ENCODE assay signal across 8 cellular contexts in genomic region chr1:27634982-27635362, GRCh38. TPM values are rescaled to one million over a fixed set of nuclear protein-coding genes. Genes with fewer than 3 reads are reported as not detected.
DNase-seq lines count a peak whose midpoint lies in the region; ATAC-seq and TF ChIP-seq lines count a peak whose summit lies in the region.

Gene FGR (minus strand): TSS chr1:27635185. CDS start chr1:27623916, 11,269 bp downstream.

- peaks cover 20% of the 10 kb centered on the region for H3K27me3 Mint-ChIP-seq in neural progenitor cell (ENCODE audit: insufficient read depth, low read depth)

- peak within 1 kb of the TSS; percentile 88 to 99 (median 96) for H3K4me2 ChIP-seq in BLaER1 treated with 17β-estradiol and CSF1 and Interleukin-3, amounts not matched to agents 10 nM and 100 nM
- H3K4me2 ChIP-seq in neural progenitor cell, result peak within 1 kb of the TSS; percentile 80

- peaks cover 0 to 18% (median 11%) of the 10 kb centered on the region in 11 experiments; a peak in 15 of 22 replicates for H3K27me3 ChIP-seq in BLaER1 treated with 17β-estradiol and CSF1 and Interleukin-3, amounts not matched to agents 10 nM and 100 nM
- H3K27me3 ChIP-seq in neural progenitor cell, result peaks cover 55% of the 10 kb centered on the region

- no peak for ATAC-seq in GM18519 (IDR thresholded peaks at IDR 0.05; ENCODE audit: low FRiP score, unreplicated experiment)

- H3K4me1 Mint-ChIP-seq in neural progenitor cell, result peaks cover 51% of the 10 kb centered on the region

- H3K9ac ChIP-seq in BLaER1 treated with 17β-estradiol and CSF1 and Interleukin-3, amounts not matched to agents 10 nM and 100 nM, result peak within 1 kb of the TSS; percentile 61 to 88 (median 75)
- H3K9ac ChIP-seq in SK-N-MC (ENCODE audit: insufficient read length) (peak within 1 kb of the TSS; percentile 61), neural progenitor cell (no peak within 1 kb of the TSS)

- H2AFZ ChIP-seq in neural progenitor cell (replicated peaks), result peak within 1 kb of the TSS; percentile 36

- no peaks in the 10 kb centered on the region for H3F3A ChIP-seq in neural progenitor cell (ENCODE audit: low read depth)

- peaks cover 84 to 95% (median 90%) of the 10 kb centered on the region in 10 experiments for H3K4me1 ChIP-seq in BLaER1 treated with 17β-estradiol and CSF1 and Interleukin-3, amounts not matched to agents 10 nM and 100 nM
- H3K4me1 ChIP-seq in neural progenitor cell, result peaks cover 4% of the 10 kb centered on the region

- H3K79me2 ChIP-seq in neural progenitor cell (ENCODE audit: low read depth), result no peaks in the 10 kb centered on the region

- H3K36me3 Mint-ChIP-seq in neural progenitor cell, result no peaks in the 10 kb centered on the region

- peak within 1 kb of the TSS; percentile 65 for H3K4me3 Mint-ChIP-seq in neural progenitor cell

- no peaks in the 10 kb centered on the region for H3K9me3 Mint-ChIP-seq in neural progenitor cell

- no peak for TF ChIP-seq CTCF in fibroblast of mammary gland (conservative IDR thresholded peaks at IDR 0.05; ENCODE audit: control insufficient read depth, insufficient read depth, low read depth, low read length)
- no peak for TF ChIP-seq CTCF in neural progenitor cell (IDR thresholded peaks at IDR 0.05)

- H3K4me3 ChIP-seq in BLaER1 treated with 17β-estradiol and CSF1 and Interleukin-3, amounts not matched to agents 10 nM and 100 nM, result peak within 1 kb of the TSS; percentile 49 to 79 (median 61)
- H3K4me3 ChIP-seq in SK-N-MC (peak within 1 kb of the TSS; percentile 73), fibroblast of mammary gland (ENCODE audit: control insufficient read depth, low read depth, low read length) (peak within 1 kb of the TSS; percentile 30), neural progenitor cell (peak within 1 kb of the TSS; percentile 44)

- H3K27ac Mint-ChIP-seq in neural progenitor cell, result peak within 1 kb of the TSS; percentile 76

- peaks cover 0 to 5% (median 0%) of the 10 kb centered on the region in 11 experiments; a peak in 1 of 22 replicates for H3K9me3 ChIP-seq in BLaER1 treated with 17β-estradiol and CSF1 and Interleukin-3, amounts not matched to agents 10 nM and 100 nM (replicated peaks in 1 of 11)
- H3K9me3 ChIP-seq in SK-N-MC (ENCODE audit: low read depth, low read length) (no peaks in the 10 kb centered on the region), neural progenitor cell (ENCODE audit: low read depth) (no peaks in the 10 kb centered on the region)

- DNase-seq in SK-N-MC (ENCODE audit: low read depth, low spot score) (no peak), fibroblast of mammary gland (ENCODE audit: low read depth) (no peak), neural progenitor cell (ENCODE audit: low spot score) (no peak), RKO (ENCODE audit: low spot score) (no peak), HT-29 (ENCODE audit: low spot score) (no peak), mucosa of gallbladder (ENCODE audit: low spot score) (no peak)

- peaks cover 0 to 16% (median 0%) of the 10 kb centered on the region in 11 experiments; a peak in 6 of 22 replicates for H4K20me1 ChIP-seq in BLaER1 treated with 17β-estradiol and CSF1 and Interleukin-3, amounts not matched to agents 10 nM and 100 nM
- H4K20me1 ChIP-seq in neural progenitor cell (ENCODE audit: low read depth), result no peaks in the 10 kb centered on the region

- peak within 1 kb of the TSS; percentile 52 to 87 (median 77); a peak in 21 of 22 replicates for H3K27ac ChIP-seq in BLaER1 treated with 17β-estradiol and CSF1 and Interleukin-3, amounts not matched to agents 10 nM and 100 nM
- no peak within 1 kb of the TSS for H3K27ac ChIP-seq in SK-N-MC
- no peak within 1 kb of the TSS for H3K27ac ChIP-seq in neural progenitor cell

- H3K36me3 ChIP-seq in BLaER1 treated with 17β-estradiol and CSF1 and Interleukin-3, amounts not matched to agents 10 nM and 100 nM, result no peaks in the 10 kb centered on the region
- H3K36me3 ChIP-seq in SK-N-MC (ENCODE audit: insufficient read depth, low read length) (no peaks in the 10 kb centered on the region), neural progenitor cell (no peaks in the 10 kb centered on the region)

RNA-seq across cellular contexts. Expression of gene FGR, which starts in this region (rescaled TPM):
- total RNA-seq in neural progenitor cell (ENCODE audit: low replicate concordance), result not detected in 2 replicates
- not detected in 2 replicates for total RNA-seq in HT-29 (2014; rRNA removed; shearing (Covaris generic))
- total RNA-seq in mucosa of gallbladder, result 7.6 TPM

Comparison
In these comparisons a context has a peak if more than half of its experiments do, and no peak if none do; other contexts are left out.
1. H3K27ac ChIP-seq: peak in BLaER1 treated with 17β-estradiol and CSF1 and Interleukin-3, amounts not matched to agents 10 nM and 100 nM (11 of 11); none in SK-N-MC (single experiment) and neural progenitor cell (single experiment).
2. Peak in every context shown above with its lines, with median percentiles within 50 percentile points of each other: H3K4me3 ChIP-seq.